Comparison of ENCODE assay signal across 8 cellular contexts in the genomic region with DNA sequence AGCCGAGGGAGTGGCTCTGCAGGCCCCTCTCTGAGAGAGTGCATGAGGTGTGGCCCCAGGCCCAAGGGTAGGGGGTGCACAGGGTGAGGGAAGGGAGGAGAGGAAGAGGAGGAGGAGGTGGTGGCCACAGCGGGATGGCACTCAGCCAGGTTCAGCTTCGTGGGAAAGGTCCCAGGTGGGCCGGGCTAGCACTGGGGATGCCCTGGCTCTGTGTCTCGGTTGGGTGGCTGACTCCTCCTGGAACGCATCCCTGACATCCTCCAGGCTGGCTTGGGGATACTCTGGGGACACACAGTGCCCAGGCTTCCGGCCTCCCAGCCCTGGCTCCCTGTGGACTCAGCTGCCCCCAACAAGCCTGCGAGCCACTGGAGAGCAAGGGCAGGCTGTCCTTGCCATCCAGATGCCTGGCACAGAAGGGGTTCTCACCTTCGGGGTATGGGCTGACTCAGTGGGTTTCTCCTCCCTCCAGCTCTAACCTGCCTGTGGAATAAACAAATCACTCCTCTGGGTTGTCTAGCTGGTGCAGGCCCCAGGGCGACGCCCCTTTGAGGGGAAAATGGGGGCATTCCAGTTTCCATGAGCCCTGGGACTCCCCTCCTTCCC. TPM values are rescaled to one million over a fixed set of nuclear protein-coding genes. Genes with fewer than 3 reads are reported as not detected.
DNase-seq lines count a peak whose midpoint lies in the region; ATAC-seq and TF ChIP-seq lines count a peak whose summit lies in the region.

No MANE protein-coding gene starts in this region.

- no peak for TF ChIP-seq CTCF in parathyroid adenoma (IDR thresholded peaks at IDR 0.05)

- no peaks in the 10 kb centered on the region for H3K9me3 ChIP-seq in parathyroid adenoma (ENCODE audit: control insufficient read depth, low read length)

- peak overlapping the region; percentile 100 for H3K27ac Mint-ChIP-seq in activated naive CD8-positive, alpha-beta T cell

- no peak overlapping the region for H3K4me3 ChIP-seq in parathyroid adenoma (ENCODE audit: low read depth, low read length)

- H3K9me3 Mint-ChIP-seq in activated naive CD8-positive, alpha-beta T cell (ENCODE audit: low read depth): no peaks in the 10 kb centered on the region

- H3K4me3 Mint-ChIP-seq in activated naive CD8-positive, alpha-beta T cell: peak overlapping the region; percentile 98

- intact Hi-C loops in cardiac septum (cut with DNase I) (no loop called here), Right ventricle myocardium superior (cut with DNase I) (no loop called here)

- H3K4me1 Mint-ChIP-seq in activated naive CD8-positive, alpha-beta T cell (ENCODE audit: low read depth): peaks cover 68% of the 10 kb centered on the region

- no peaks in the 10 kb centered on the region for H3K79me2 ChIP-seq in parathyroid adenoma

- no peak overlapping the region for H3K27ac ChIP-seq in parathyroid adenoma

- peaks cover 8% of the 10 kb centered on the region for H3K36me3 Mint-ChIP-seq in activated naive CD8-positive, alpha-beta T cell

- DNase-seq in cardiac septum (ENCODE audit: low spot score): peak; percentile 62
- DNase-seq in Right ventricle myocardium superior: no peak
- DNase-seq in MV-4-11 (lab: John Stamatoyannopoulos, UW): no peak
- no peak for DNase-seq in islet precursor cell
- DNase-seq in Ammon's horn (ENCODE audit: low spot score): no peak

- H3K4me2 ChIP-seq in parathyroid adenoma (ENCODE audit: low read length): no peak overlapping the region

- H3K27me3 Mint-ChIP-seq in activated naive CD8-positive, alpha-beta T cell: no peaks in the 10 kb centered on the region

- H3K9ac ChIP-seq in parathyroid adenoma: no peak overlapping the region

- H3K4me1 ChIP-seq in parathyroid adenoma: peaks cover 9% of the 10 kb centered on the region

- ATAC-seq in Right ventricle myocardium superior (ENCODE audit: poor library complexity) (no peak), GM18502 (IDR thresholded peaks at IDR 0.05; ENCODE audit: poor library complexity, unreplicated experiment) (no peak)

- no peaks in the 10 kb centered on the region for H3K36me3 ChIP-seq in parathyroid adenoma (ENCODE audit: control insufficient read depth, insufficient read depth, low read length)

- peak overlapping the region; percentile 56 for H2AFZ ChIP-seq in parathyroid adenoma

- no peaks in the 10 kb centered on the region for H3K27me3 ChIP-seq in parathyroid adenoma (ENCODE audit: control insufficient read depth, insufficient read depth, low read length)

RNA-seq across cellular contexts. Expression of a gene that starts 0.6 kb away (rescaled TPM):
- total RNA-seq in cardiac septum: 1.2 TPM
- total RNA-seq in Right ventricle myocardium superior: 0.70 TPM

RNA-seq across cellular contexts. Expression of a gene that starts 43.3 kb away (rescaled TPM):
- 4.6 TPM for total RNA-seq in cardiac septum
- 1.2 TPM for total RNA-seq in Right ventricle myocardium superior

RNA-seq across cellular contexts. Expression of a gene that starts 49.0 kb away (rescaled TPM):
- total RNA-seq in cardiac septum: 77.6 TPM
- total RNA-seq in Right ventricle myocardium superior: 54.5 TPM
